ENCODE assay signal across 16 cellular contexts in the genomic region with DNA sequence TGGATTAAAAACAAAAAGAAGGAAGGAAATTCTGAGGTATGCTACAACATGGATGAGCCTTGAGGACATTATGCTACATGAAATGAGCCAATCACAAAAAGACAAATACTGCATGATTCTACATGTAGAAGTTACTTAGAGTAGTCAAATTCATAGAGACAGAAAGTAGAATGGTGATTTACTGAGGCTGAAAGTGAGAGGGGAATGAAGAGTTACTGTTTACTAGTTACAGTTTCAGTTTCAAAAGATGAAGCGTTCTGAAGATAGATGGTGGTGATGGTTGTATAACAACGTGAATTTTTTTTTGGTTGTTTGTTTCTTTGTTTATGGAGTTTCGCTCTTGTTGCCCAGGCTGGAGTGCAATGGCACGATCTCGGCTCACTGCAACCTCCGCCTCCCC. TPM values are rescaled to one million over a fixed set of nuclear protein-coding genes. Genes with fewer than 3 reads are reported as not detected.
DNase-seq lines count a peak whose midpoint lies in the region; ATAC-seq and TF ChIP-seq lines count a peak whose summit lies in the region.
"Had no signal": no experiment of that assay in that cellular context is flagged by ENCODE, and none has a peak within 500 bp of the region (broad histone marks: within the 10 kb centered on the region; RNA-seq: fewer than 3 reads in every experiment).

No MANE protein-coding gene starts in this region.

- H3K4me3 ChIP-seq in BE2C (ENCODE audit: low read depth, low read length) = no peak overlapping the region
- H3K4me3 ChIP-seq: HAP-1 had no signal

- no peaks in the 10 kb centered on the region for H3K4me1 ChIP-seq in BE2C
- H3K4me1 ChIP-seq: HAP-1 had no signal

- peak; percentile 15 for DNase-seq in OCI-M1 (lab: John Stamatoyannopoulos, UW)
- DNase-seq in cerebellar nuclear complex (lab: John Stamatoyannopoulos, UW) = no peak
- DNase-seq in HPDE6-E6E7 (ENCODE audit: extremely low spot score) = no peak
- DNase-seq in BE2C = no peak
- DNase-seq: activated B cell treated with CpG ODN at 0.5 μM for 24 hours; activated T-cell treated with anti-CD3 and anti-CD28 coated beads, Interleukin-2, amount 50 U/mL, for 4 hours; CD4-positive, CD25-positive, alpha-beta regulatory T cell; KG1; natural killer cell; NCI-H2081; right cardiac atrium; SK-N-SH had no signal

- no peaks in the 10 kb centered on the region for H3K36me3 ChIP-seq in BE2C
- H3K36me3 ChIP-seq: HAP-1 had no signal

- no peaks in the 10 kb centered on the region for H3K27me3 ChIP-seq in BE2C

- no peaks in the 10 kb centered on the region for H3K9me3 ChIP-seq in BE2C
- H3K9me3 ChIP-seq: HAP-1, SK-N-SH had no signal

- ATAC-seq in GM19043 (IDR thresholded peaks at IDR 0.05; ENCODE audit: low read depth, unreplicated experiment) (peak; percentile 100), GM21723 (IDR thresholded peaks at IDR 0.05; ENCODE audit: unreplicated experiment) (peak; percentile 100), HG03103 (IDR thresholded peaks at IDR 0.05; ENCODE audit: low read depth, unreplicated experiment) (peak; percentile 100)
- ATAC-seq: activated T-cell treated with anti-CD3 and anti-CD28 coated beads, Interleukin-2, amount 50 U/mL, for 4 hours; natural killer cell; right cardiac atrium had no signal

- TF ChIP-seq CTCF in BE2C (IDR thresholded peaks at IDR 0.05; ENCODE audit: low read depth, low read length) = no peak

RNA-seq across cellular contexts. Expression of gene OR5P2, which starts 9.5 kb away (rescaled TPM):
- polyA plus RNA-seq in BE2C (2012; ENCODE audit: insufficient read depth, insufficient read length, low read depth) = not detected
- polyA plus RNA-seq: CD4-positive, CD25-positive, alpha-beta regulatory T cell; right cardiac atrium; SK-N-SH had no signal

RNA-seq across cellular contexts. Expression of gene OR5P3, which starts 43.4 kb away (rescaled TPM):
- polyA plus RNA-seq in BE2C (2012; ENCODE audit: insufficient read depth, insufficient read length, low read depth) = not detected
- polyA plus RNA-seq: CD4-positive, CD25-positive, alpha-beta regulatory T cell; right cardiac atrium; SK-N-SH had no signal
